In genomic region chr12:32448581-32448980, GRCh38 we compare ENCODE assay signal across 15 cellular contexts. TPM values are rescaled to one million over a fixed set of nuclear protein-coding genes. Genes with fewer than 3 reads are reported as not detected.
DNase-seq lines count a peak whose midpoint lies in the region; ATAC-seq and TF ChIP-seq lines count a peak whose summit lies in the region.
"Had no signal": no experiment of that assay in that cellular context is flagged by ENCODE, and none has a peak within 500 bp of the region (broad histone marks: within the 10 kb centered on the region; RNA-seq: fewer than 3 reads in every experiment).

No MANE protein-coding gene starts in this region.

- no peaks in the 10 kb centered on the region for H3K36me3 ChIP-seq in GM23248 (ENCODE audit: low read depth)
- H3K36me3 ChIP-seq in RWPE2 (ENCODE audit: low read depth) = 0 out of 2 replicates have a peak, but pooled peaks cover 3% of the 10 kb centered on the region
- H3K36me3 ChIP-seq: MG63 had no signal

- H3K27ac ChIP-seq in GM23248 (no peak overlapping the region), RWPE2 (ENCODE audit: poor library complexity, severe bottlenecking) (peak overlapping the region; percentile 96), epithelial cell of prostate (peak overlapping the region; percentile 15)
- H3K27ac ChIP-seq: psoas muscle had no signal

- ATAC-seq in RWPE2 (ENCODE audit: low read depth) (peak; percentile 26; the same call in 1 of the 3 replicates), HG02970 (IDR thresholded peaks at IDR 0.05; ENCODE audit: low FRiP score, unreplicated experiment) (no peak), HG03520 (IDR thresholded peaks at IDR 0.05; ENCODE audit: unreplicated experiment) (no peak)
- ATAC-seq: left ventricle myocardium superior, psoas muscle had no signal

- H3K27me3 ChIP-seq in GM23248 (replicated peaks; ENCODE audit: insufficient read depth) = no peaks in the 10 kb centered on the region
- no peaks in the 10 kb centered on the region for H3K27me3 ChIP-seq in RWPE2 (ENCODE audit: insufficient read depth, poor library complexity, severe bottlenecking)
- H3K27me3 ChIP-seq: MG63 had no signal

- no peak overlapping the region for H3K4me2 ChIP-seq in GM23248 (ENCODE audit: unreplicated experiment)

- TF ChIP-seq CTCF in RWPE2 (IDR thresholded peaks at IDR 0.05; ENCODE audit: poor library complexity, severe bottlenecking) = peak; percentile 19

- H3F3A ChIP-seq in GM23248 (ENCODE audit: insufficient read depth) = no peaks in the 10 kb centered on the region

- H3K9ac ChIP-seq in GM23248 = no peak overlapping the region

- no peaks in the 10 kb centered on the region for H3K79me2 ChIP-seq in GM23248 (ENCODE audit: insufficient read depth)

- WGBS in GM23248 (ENCODE audit: low coverage in 1 of 2, low lambda C conversion rate in 2 of 2, missing lambda C conversion rate in 2 of 2), 2 experiments = 86 to 87% methylated on average over 5 to 6 of the region's 6 CpGs

- no peak overlapping the region for H2AFZ ChIP-seq in GM23248

- peaks cover 10% of the 10 kb centered on the region for H3K4me1 ChIP-seq in GM23248 (ENCODE audit: insufficient read depth)
- H3K4me1 ChIP-seq in RWPE2 (ENCODE audit: insufficient read depth, poor library complexity, severe bottlenecking) = peaks cover 57% of the 10 kb centered on the region

- H3K4me3 ChIP-seq in GM23248 (no peak overlapping the region), RWPE2 (ENCODE audit: severe bottlenecking) (no peak overlapping the region)
- H3K4me3 ChIP-seq: MG63, psoas muscle had no signal

- in situ Hi-C loops in GM23248 (cut with MboI) = no loop called here

- H3K9me3 ChIP-seq in GM23248 (ENCODE audit: low read depth) (no peaks in the 10 kb centered on the region), RWPE2 (ENCODE audit: severe bottlenecking) (no peaks in the 10 kb centered on the region)
- H3K9me3 ChIP-seq: MG63, psoas muscle had no signal

- DNase-seq in A172 (ENCODE audit: low spot score) (peak; percentile 24), GM23248 (peak; percentile 28), RWPE2 (ENCODE audit: low spot score) (no peak), epithelial cell of prostate (ENCODE audit: low read depth, low spot score) (no peak), NCI-H2171 (lab: John Stamatoyannopoulos, UW) (no peak), EL (no peak)
- DNase-seq: erythroblast; left ventricle myocardium superior; MG63; naive B cell; psoas muscle; stimulated activated CD4-positive, alpha-beta T cell treated with anti-CD3 and anti-CD28 coated beads, Interleukin-15, amount 100 ng/mL, for 24 hours; substantia nigra had no signal

- H4K20me1 ChIP-seq in GM23248 (ENCODE audit: insufficient read depth) = no peaks in the 10 kb centered on the region

- no peaks in the 10 kb centered on the region for H3K9me2 ChIP-seq in GM23248 (ENCODE audit: insufficient read depth)

RNA-seq across cellular contexts. Expression of gene FGD4, which starts 49.2 kb away (rescaled TPM):
- 0.69 and 2.3 TPM in 2 replicates for total RNA-seq in A172 (2014; rRNA removed; shearing (Covaris generic))
- 3.4 and 3.5 TPM in 2 replicates for total RNA-seq in GM23248 (2014; rRNA removed; shearing (Covaris generic))
- 1.1 and 1.3 TPM in 2 replicates for polyA plus RNA-seq in GM23248 (2016; fragmentation: Nextera tagmentation; extraction: Ambion mirVana)

Comparison
In these comparisons a context has a peak if more than half of its experiments do, and no peak if none do; other contexts are left out.
1. DNase-seq: peak in A172 (single experiment) and GM23248 (single experiment); none in RWPE2 (single experiment), epithelial cell of prostate (single experiment), NCI-H2171 (single experiment) and EL (single experiment).